17 cellular contexts compared by ENCODE assay signal in genomic region chr22:17724678-17725464, GRCh38. TPM values are rescaled to one million over a fixed set of nuclear protein-coding genes. Genes with fewer than 3 reads are reported as not detected.
A peak's percentile ranks its signal among the peaks of the same experiment; 100 is the strongest.
DNase-seq lines count a peak whose midpoint lies in the region; ATAC-seq lines count a peak whose summit lies in the region.
"Had no signal": no experiment of that assay in that cellular context is flagged by ENCODE, and none has a peak within 500 bp of the region (broad histone marks: within the 10 kb centered on the region; RNA-seq: fewer than 3 reads in every experiment).

No MANE protein-coding gene starts in this region.

- no peak overlapping the region for H3K4me2 ChIP-seq in mesenchymal stem cell (ENCODE audit: low read length, poor library complexity, severe bottlenecking)

- H3K4me3 ChIP-seq in duodenal mucosa (ENCODE audit: low read depth in 1 of 2, low read length in 2 of 2) (no peak overlapping the region), mesenchymal stem cell (ENCODE audit: insufficient read depth in 1 of 2, low read depth in 1 of 2, low read length in 2 of 2) (no peak overlapping the region)
- H3K4me3 ChIP-seq: Peyer's patch had no signal

- no peaks in the 10 kb centered on the region for H3K27me3 ChIP-seq in duodenal mucosa (ENCODE audit: control insufficient read depth in 1 of 2, insufficient read depth in 2 of 2, low read length in 2 of 2)
- no peaks in the 10 kb centered on the region for H3K27me3 ChIP-seq in mesenchymal stem cell (ENCODE audit: control insufficient read depth in 1 of 2, insufficient read depth in 1 of 2, low read length in 2 of 2)
- H3K27me3 ChIP-seq: Peyer's patch had no signal

- H4K8ac ChIP-seq in mesenchymal stem cell (ENCODE audit: low read length), result no peak overlapping the region

- no peak overlapping the region for H2AFZ ChIP-seq in mesenchymal stem cell (ENCODE audit: low read depth, low read length)

- H3K9me3 ChIP-seq in duodenal mucosa (ENCODE audit: control insufficient read depth in 1 of 2, low read length in 2 of 2) (no peaks in the 10 kb centered on the region), mesenchymal stem cell (ENCODE audit: control insufficient read depth, low read length) (no peaks in the 10 kb centered on the region)
- H3K9me3 ChIP-seq: Peyer's patch had no signal

- H2AK5ac ChIP-seq in mesenchymal stem cell (ENCODE audit: low read length, severe bottlenecking), result peak overlapping the region; percentile 31

- DNase-seq in NCI-H460 (ENCODE audit: extremely low read depth, low read depth), result peak; percentile 34
- DNase-seq in mesenchymal stem cell, result no peak
- DNase-seq in substantia nigra (lab: John Stamatoyannopoulos, UW), result peak in 1 of 49 donors; percentile 40
- no peak for DNase-seq in NCI-H1417 treated with DMSO at 0.1 percent for 48 hours (lab: John Stamatoyannopoulos, UW)
- DNase-seq in middle frontal gyrus (ENCODE audit: extremely low spot score, low spot score), result no peak
- DNase-seq: activated CD8-positive, alpha-beta T cell treated with anti-CD3 and anti-CD28 coated beads for 36 hours; activated naive CD4-positive, alpha-beta T cell treated with anti-CD3 and anti-CD28 coated beads, Interleukin-2, amount 50 U/mL, for 16 hours; cortex of kidney; GDM1; kidney; NCI-H1092; NCI-H446 treated with DMSO at 0.1 percent for 48 hours; Peyer's patch; stimulated activated CD4-positive, alpha-beta T cell treated with anti-CD3 and anti-CD28 coated beads, Interleukin-1b, Interleukin-23, amount 100 ng/mL, for 48 hours had no signal

- peaks cover 19% of the 10 kb centered on the region for H3K79me1 ChIP-seq in mesenchymal stem cell (replicated peaks; ENCODE audit: low read length, poor library complexity, severe bottlenecking)

- H3K27ac ChIP-seq in duodenal mucosa (ENCODE audit: low read depth, low read length), result peak overlapping the region; percentile 30
- H3K27ac ChIP-seq in mesenchymal stem cell (ENCODE audit: low read length, poor library complexity, severe bottlenecking), result peak overlapping the region; percentile 41
- peak overlapping the region; percentile 88 for H3K27ac ChIP-seq in substantia nigra (ENCODE audit: low read depth, low read length, poor library complexity, severe bottlenecking)

- peaks cover 14 to 30% of the 10 kb centered on the region in 2 donors for H3K36me3 ChIP-seq in duodenal mucosa (ENCODE audit: control insufficient read depth in 1 of 2, insufficient read depth in 2 of 2, low read length in 2 of 2)
- H3K36me3 ChIP-seq in mesenchymal stem cell (ENCODE audit: control insufficient read depth in 1 of 2, insufficient read depth in 2 of 2, low read depth in 1 of 2, low read length in 2 of 2), result peaks cover 23 to 48% of the 10 kb centered on the region in 2 experiments

- WGBS in mesenchymal stem cell, result 66% methylated on average over 6 of the region's 7 CpGs

- no peak overlapping the region for H3K4ac ChIP-seq in mesenchymal stem cell (ENCODE audit: low read depth in 1 of 2, low read length in 2 of 2)

- H2BK5ac ChIP-seq in mesenchymal stem cell (ENCODE audit: low read depth, low read length, poor library complexity, severe bottlenecking), result no peak overlapping the region

- no peak for ATAC-seq in HG02840 (IDR thresholded peaks at IDR 0.05; ENCODE audit: low FRiP score, unreplicated experiment)
- ATAC-seq in HG03342 (IDR thresholded peaks at IDR 0.05; ENCODE audit: unreplicated experiment), result no peak
- ATAC-seq: activated CD8-positive, alpha-beta T cell treated with anti-CD3 and anti-CD28 coated beads for 36 hours had no signal

- peaks cover 9 to 11% of the 10 kb centered on the region in 2 donors for H3K4me1 ChIP-seq in duodenal mucosa (ENCODE audit: control insufficient read depth in 1 of 2, insufficient read depth in 2 of 2, low read length in 2 of 2)
- H3K4me1 ChIP-seq in mesenchymal stem cell (ENCODE audit: control insufficient read depth, insufficient read depth, low read depth, low read length), result peaks cover 12% of the 10 kb centered on the region

- H3K23ac ChIP-seq in mesenchymal stem cell (ENCODE audit: low read length in 2 of 2), result no peak overlapping the region

- no peak overlapping the region for H2BK12ac ChIP-seq in mesenchymal stem cell (ENCODE audit: low read length in 2 of 2)

- H3K18ac ChIP-seq in mesenchymal stem cell (ENCODE audit: low read depth in 1 of 2, low read length in 2 of 2), result no peak overlapping the region

- H3K9ac ChIP-seq in duodenal mucosa (ENCODE audit: low read depth in 1 of 2, low read length in 2 of 2), result no peak overlapping the region
- H3K9ac ChIP-seq in mesenchymal stem cell (ENCODE audit: low read length), result no peak overlapping the region

- no peak overlapping the region for H2BK15ac ChIP-seq in mesenchymal stem cell (ENCODE audit: low read depth, poor library complexity, severe bottlenecking)

- H4K91ac ChIP-seq in mesenchymal stem cell (ENCODE audit: low read length), result no peak overlapping the region

- no peak overlapping the region for H3K14ac ChIP-seq in mesenchymal stem cell (ENCODE audit: low read length in 2 of 2)

- no peak overlapping the region for H2BK120ac ChIP-seq in mesenchymal stem cell (ENCODE audit: low read depth, low read length)

RNA-seq across cellular contexts. Expression of gene BID, which starts 49.4 kb away (rescaled TPM):
- total RNA-seq in NCI-H460 (2014; rRNA removed; shearing (Covaris generic)), result 50.2 and 58.4 TPM in 2 replicates
- polyA plus RNA-seq in NCI-H460 (2014; cell fraction: nucleus; rRNA removed), result 51.1 and 57.1 TPM in 2 replicates
- 25.7 TPM for polyA plus RNA-seq in mesenchymal stem cell (2013, experiment 1 of 2)
- 25.8 TPM for polyA plus RNA-seq in mesenchymal stem cell (2013, experiment 2 of 2)

Comparison
In these comparisons a context has a peak if more than half of its experiments do, and no peak if none do; other contexts are left out.
1. H3K27ac ChIP-seq: peak in every context shown above with its lines; median percentile 88 in substantia nigra; 41 in mesenchymal stem cell; 30 in duodenal mucosa.